ENCODE assay signal across 9 cellular contexts in genomic region chr2:17538022-17538843, GRCh38. TPM values are rescaled to one million over a fixed set of nuclear protein-coding genes. Genes with fewer than 3 reads are reported as not detected.
A peak's percentile ranks its signal among the peaks of the same experiment; 100 is the strongest.
DNase-seq lines count a peak whose midpoint lies in the region; ATAC-seq, FAIRE-seq and TF ChIP-seq lines count a peak whose summit lies in the region.
"Had no signal": no experiment of that assay in that cellular context is flagged by ENCODE, and none has a peak within 500 bp of the region (broad histone marks: within the 10 kb centered on the region; RNA-seq: fewer than 3 reads in every experiment).

No MANE protein-coding gene starts in this region.

- peak overlapping the region; percentile 40; the same call in 1 of the 2 replicates for H3K4me2 ChIP-seq in K562 (ENCODE audit: insufficient read depth, low read length)

- H3K79me2 ChIP-seq in K562 (ENCODE audit: control insufficient read depth, insufficient read depth, low read length) = no peaks in the 10 kb centered on the region

- no peak for TF ChIP-seq CTCF in GM13977 (IDR thresholded peaks at IDR 0.05; ENCODE audit: extremely low read depth, insufficient read depth, missing control alignments)
- TF ChIP-seq CTCF in K562 (IDR thresholded peaks at IDR 0.05 in 2 of 3, conservative IDR thresholded peaks at IDR 0.05 in 1 of 3; ENCODE audit: insufficient read depth in 2 of 3, low read depth in 1 of 3, low read length in 3 of 3) = no peak

- H3K9me3 ChIP-seq in K562 (replicated peaks; ENCODE audit: control insufficient read depth, insufficient read depth, low read depth, low read length) = no peaks in the 10 kb centered on the region

- TF ChIP-seq EP300 in K562 (IDR thresholded peaks at IDR 0.05; ENCODE audit: low read length) = no peak

- H3K4me1 ChIP-seq in K562 (replicated peaks in 1 of 2; ENCODE audit: control insufficient read depth in 2 of 2, insufficient read depth in 2 of 2, low read length in 2 of 2) = peaks cover 0 to 17% of the 10 kb centered on the region in 2 experiments; a peak in 3 of 5 replicates
- H3K4me1 ChIP-seq in urinary bladder (ENCODE audit: insufficient read depth) = no peaks in the 10 kb centered on the region

- ATAC-seq in HG02885 (IDR thresholded peaks at IDR 0.05; ENCODE audit: poor library complexity, unreplicated experiment) = peak; percentile 57
- ATAC-seq in K562 = peak; percentile 33
- peak; percentile 11 for ATAC-seq in left colon

- no peaks in the 10 kb centered on the region for H3K36me3 ChIP-seq in K562 (ENCODE audit: control insufficient read depth, insufficient read depth, low read length)
- no peaks in the 10 kb centered on the region for H3K36me3 ChIP-seq in urinary bladder (ENCODE audit: insufficient read depth)

- no TSS peak for BruUV-seq in K562 (replicated peaks; lab: Mats Ljungman, UMichigan)

- 0 out of 2 replicates have a peak overlapping the region, but pooled peaks have one; percentile 38 for H2AFZ ChIP-seq in K562 (ENCODE audit: low read depth, low read length)

- peak; percentile 37 for DNase-seq in GM13977 (ENCODE audit: low spot score)
- DNase-seq in K562 (ENCODE audit: extremely low read depth in 1 of 4, low spot score in 3 of 4) = no peak
- peak; percentile 39 to 46 for DNase-seq in left colon
- no peak for DNase-seq in OCI-M2 (lab: John Stamatoyannopoulos, UW; ENCODE audit: unreplicated experiment)
- no peak for DNase-seq in Kasumi-1 (lab: John Stamatoyannopoulos, UW)
- DNase-seq in NCI-H146 (lab: John Stamatoyannopoulos, UW) = no peak

- no peak overlapping the region for H3K27ac ChIP-seq in K562 (ENCODE audit: extremely low read depth, low read depth, low read length)
- H3K27ac ChIP-seq in urinary bladder (ENCODE audit: low read depth) = no peak overlapping the region

- POLR2A ChIA-PET in K562 (lab: Yijun Ruan, JAX) = interaction anchor here (1.1 kb wide), 1 partner anchor 11 kb away, joined by 4 read pairs; no protein-coding TSS in a partner anchor

- H3K9ac ChIP-seq in K562 (ENCODE audit: insufficient read depth in 1 of 2, low read depth in 2 of 2, low read length in 2 of 2) = 0 out of 4 replicates have a peak overlapping the region, but pooled peaks of 1 of the 2 experiments have one; percentile 43

- WGBS in K562 (ENCODE audit: insufficient coverage, low coverage, missing lambda C conversion rate) = 10% methylated on average over 29 of the region's 30 CpGs
- WGBS in urinary bladder = 5% methylated on average over 30 of the region's 30 CpGs

- FAIRE-seq in K562 (lab: Jason Lieb, UNC) = no peak
- FAIRE-seq: islet of Langerhans had no signal

- intact Hi-C loops in K562 (cut with micrococcal nuclease) (no loop called here), left colon (cut with DNase I, micrococcal nuclease) (no loop called here)

- no peak for TF ChIP-seq POLR2A in K562 (conservative IDR thresholded peaks at IDR 0.05)

- peak overlapping the region; percentile 21; the same call in 1 of the 2 replicates for H3K4me3 ChIP-seq in K562
- H3K4me3 ChIP-seq in urinary bladder (ENCODE audit: low read depth, low read length) = peak overlapping the region; percentile 41

- in situ Hi-C loops in GM13977 (cut with MboI; ENCODE audit: low pct_unique_long_range_greater_than_20kb, low sequenced_read_pairs, unreplicated experiment) (no loop called here), K562 (cut with MboI) (no loop called here)

- H4K20me1 ChIP-seq in K562 (replicated peaks; ENCODE audit: control insufficient read depth, insufficient read depth, low read length) = no peaks in the 10 kb centered on the region

- no peaks in the 10 kb centered on the region for H3K9me1 ChIP-seq in K562 (ENCODE audit: control insufficient read depth, insufficient read depth, low read length)

- CTCF ChIA-PET in K562 (lab: Yijun Ruan, JAX; ENCODE audit: low intra/inter-chr PET ratio) = no interaction called here

- H3K27me3 ChIP-seq in K562 (ENCODE audit: control insufficient read depth in 2 of 2, insufficient read depth in 2 of 2, low read length in 2 of 2) = peaks cover 31 to 37% of the 10 kb centered on the region in 2 experiments

- TF ChIP-seq RAD21 in K562 (CRISPR knock-in tag; conservative IDR thresholded peaks at IDR 0.05 in 1 of 2, IDR thresholded peaks at IDR 0.05 in 1 of 2) = no peak

TF ChIP-seq in K562, 482 proteins besides CTCF, POLR2A, EP300 and RAD21:
- TF ChIP-seq FUS (optimal IDR thresholded peaks at IDR 0.05; ENCODE audit: low read depth, low read length) (no peak), CBX2 (IDR thresholded peaks at IDR 0.05; ENCODE audit: insufficient read depth, low read length, poor library complexity, severe bottlenecking) (peak; percentile 83), CBX8 (IDR thresholded peaks at IDR 0.05; ENCODE audit: borderline replicate concordance, extremely low read depth, low read depth, low read length, poor library complexity, severe bottlenecking) (peak; percentile 93), ZKSCAN1 (IDR thresholded peaks at IDR 0.05; ENCODE audit: low read depth, low read length) (no peak), SMARCC2 (IDR thresholded peaks at IDR 0.05; ENCODE audit: low read depth) (no peak)
- TF ChIP-seq, protein P1, sequence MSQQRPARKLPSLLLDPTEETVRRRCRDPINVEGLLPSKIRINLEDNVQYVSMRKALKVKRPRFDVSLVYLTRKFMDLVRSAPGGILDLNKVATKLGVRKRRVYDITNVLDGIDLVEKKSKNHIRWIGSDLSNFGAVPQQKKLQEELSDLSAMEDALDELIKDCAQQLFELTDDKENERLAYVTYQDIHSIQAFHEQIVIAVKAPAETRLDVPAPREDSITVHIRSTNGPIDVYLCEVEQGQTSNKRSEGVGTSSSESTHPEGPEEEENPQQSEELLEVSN (IDR thresholded peaks at IDR 0.05; ENCODE audit: borderline replicate concordance in 1 of 2, extremely low read depth in 1 of 2, insufficient read depth in 1 of 2, insufficient read length in 1 of 2, low read depth in 1 of 2, low read length in 1 of 2, poor library complexity in 1 of 2, severe bottlenecking in 1 of 2) = no peak

RNA-seq across cellular contexts. Expression of gene VSNL1, which starts 2.3 kb away (rescaled TPM):
- not detected in 2 replicates for total RNA-seq in K562 (2011; cell fraction: chromatin; rRNA removed; ENCODE audit: low replicate concordance)
- not detected in 2 replicates for total RNA-seq in K562 (2011; cell fraction: nucleolus; rRNA removed)
- total RNA-seq in K562 (2011; cell fraction: nucleoplasm; rRNA removed) = not detected in 2 replicates
- not detected in 2 replicates for total RNA-seq in K562 (2014; rRNA removed)
- total RNA-seq in K562 (2014; rRNA removed; fragmentation: Illumina TruSeq; extraction: Trizol) = not detected in 2 replicates
- total RNA-seq in K562 (2015; rRNA removed; fragmentation: Illumina TruSeq; extraction: Trizol) = not detected in 2 replicates
- total RNA-seq in K562 (2021) = not detected in 2 replicates
- 0.20 TPM in 1 of 2 replicates, not detected in the other for polyA plus RNA-seq in K562 (2011; rRNA removed)
- polyA plus RNA-seq in K562 (2011; cell fraction: cytosol; rRNA removed) = not detected in 2 replicates
- not detected in 2 replicates for polyA plus RNA-seq in K562 (2011; cell fraction: nucleus; rRNA removed)
- 0.10 and 0.17 TPM in 2 replicates for polyA plus RNA-seq in K562 (2012)
- polyA plus RNA-seq in K562 (2014; fragmentation: Illumina TruSeq; extraction: Trizol) = not detected in 2 replicates
- polyA plus RNA-seq in K562 (2014; fragmentation: Nextera tagmentation; extraction: Ambion mirVana) = not detected
- not detected in 2 replicates for polyA plus RNA-seq in K562 (2014; rRNA removed)
- polyA minus RNA-seq in K562 (2011; rRNA and poly(A)+ RNA removed) = not detected in 2 replicates
- not detected in 2 replicates for polyA minus RNA-seq in K562 (2011; cell fraction: cytosol; rRNA and poly(A)+ RNA removed)
- polyA minus RNA-seq in K562 (2011; cell fraction: nucleus; rRNA and poly(A)+ RNA removed) = not detected in 2 replicates
- total RNA-seq in left colon = 1 to 10 TPM; 3.6 to 5.6 TPM
- 1.7 TPM for total RNA-seq in urinary bladder
- 1.1 TPM for polyA plus RNA-seq in urinary bladder

RNA-seq across cellular contexts. Expression of gene RAD51AP2, which starts 20.0 kb away (rescaled TPM):
- total RNA-seq in K562 (2011; cell fraction: chromatin; rRNA removed; ENCODE audit: low replicate concordance) = 0.11 and 0.12 TPM in 2 replicates
- 0.13 and 0.17 TPM in 2 replicates for total RNA-seq in K562 (2011; cell fraction: nucleolus; rRNA removed)
- 0.15 and 0.23 TPM in 2 replicates for total RNA-seq in K562 (2011; cell fraction: nucleoplasm; rRNA removed)
- not detected in 2 replicates for total RNA-seq in K562 (2014; rRNA removed)
- 0.03 and 0.04 TPM in 2 replicates for total RNA-seq in K562 (2014; rRNA removed; fragmentation: Illumina TruSeq; extraction: Trizol)
- total RNA-seq in K562 (2015; rRNA removed; fragmentation: Illumina TruSeq; extraction: Trizol) = 0.04 TPM in 1 of 2 replicates, not detected in the other
- not detected in 2 replicates for total RNA-seq in K562 (2021)
- 0.01 TPM in 1 of 2 replicates, not detected in the other for polyA plus RNA-seq in K562 (2011; rRNA removed)
- not detected in 2 replicates for polyA plus RNA-seq in K562 (2011; cell fraction: cytosol; rRNA removed)
- polyA plus RNA-seq in K562 (2011; cell fraction: nucleus; rRNA removed) = 0.04 TPM in 1 of 2 replicates, not detected in the other
- polyA plus RNA-seq in K562 (2012) = not detected in 2 replicates
- not detected in 2 replicates for polyA plus RNA-seq in K562 (2014; fragmentation: Illumina TruSeq; extraction: Trizol)
- under 1 TPM in 1 of 2 experiments, not detected in 1; 0.01 TPM for polyA plus RNA-seq in K562 (2014; fragmentation: Nextera tagmentation; extraction: Ambion mirVana)
- not detected in 2 replicates for polyA plus RNA-seq in K562 (2014; rRNA removed)
- 0.06 and 0.14 TPM in 2 replicates for polyA minus RNA-seq in K562 (2011; rRNA and poly(A)+ RNA removed)
- not detected in 2 replicates for polyA minus RNA-seq in K562 (2011; cell fraction: cytosol; rRNA and poly(A)+ RNA removed)
- 0.13 and 0.44 TPM in 2 replicates for polyA minus RNA-seq in K562 (2011; cell fraction: nucleus; rRNA and poly(A)+ RNA removed)
- total RNA-seq in left colon = not detected
- 0.26 TPM for total RNA-seq in urinary bladder
- not detected for polyA plus RNA-seq in urinary bladder

Comparison
In these comparisons a context has a peak if more than half of its experiments do, and no peak if none do; other contexts are left out.
1. DNase-seq: peak in GM13977 (single experiment) and left colon (2 of 2); none in K562 (0 of 4), OCI-M2 (single experiment), Kasumi-1 (0 of 2) and NCI-H146 (single experiment).
2. Peak in every context shown above with its lines, with median percentiles within 50 percentile points of each other: ATAC-seq.